2 cellular contexts compared by ENCODE assay signal in the genomic region with DNA sequence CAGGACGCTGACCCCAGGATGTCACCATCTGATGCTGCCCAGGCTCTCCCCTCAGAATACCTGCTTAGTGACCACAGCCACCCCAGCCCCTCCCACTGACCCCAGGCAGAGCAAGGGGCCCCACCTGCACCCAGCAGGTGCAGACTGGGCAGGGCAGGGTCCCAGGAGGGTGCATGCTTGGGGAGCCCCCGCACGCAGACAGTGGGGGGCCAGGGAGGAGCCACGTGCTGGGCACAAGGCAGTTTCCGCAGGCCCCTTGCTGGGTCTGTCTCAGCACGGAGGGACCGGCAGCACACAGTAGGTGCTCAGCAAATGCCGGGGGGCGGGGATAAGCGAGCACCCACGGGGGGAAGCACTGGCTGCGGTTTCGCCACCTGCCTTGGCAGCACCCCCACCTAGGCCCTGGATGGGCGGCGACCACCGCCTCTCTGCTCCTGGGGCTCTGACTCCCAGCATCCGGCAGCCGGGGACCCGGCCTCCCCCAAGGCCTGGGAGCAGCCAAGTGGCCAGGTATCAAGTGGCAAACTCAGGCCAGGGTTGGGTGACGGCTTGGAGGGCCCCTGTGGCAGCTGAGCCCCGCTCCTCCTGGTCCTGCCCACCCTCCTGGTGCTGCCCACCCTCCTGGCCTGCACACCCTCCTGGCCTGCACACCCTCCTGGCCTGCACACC.
TF ChIP-seq lines count a peak whose summit lies in the region.

No MANE protein-coding gene starts in this region.

TF ChIP-seq in HEK293, 187 proteins besides CTCF, POLR2A, EP300 and RAD21:
- TF ChIP-seq MYNN (tag by site-specific recombination; IDR thresholded peaks at IDR 0.05; ENCODE audit: borderline replicate concordance) (no peak), ZNF24 (tag by site-specific recombination; IDR thresholded peaks at IDR 0.05) (no peak), ZNF223 (tag by site-specific recombination; IDR thresholded peaks at IDR 0.05) (no peak), ZNF560 (tag by site-specific recombination; IDR thresholded peaks at IDR 0.05; ENCODE audit: borderline replicate concordance) (no peak), ZNF600 (tag by site-specific recombination; IDR thresholded peaks at IDR 0.05) (no peak), ZIC2 (tag by site-specific recombination; IDR thresholded peaks at IDR 0.05) (peak; percentile 60), ZSCAN18 (tag by site-specific recombination; IDR thresholded peaks at IDR 0.05) (no peak), ZNF169 (tag by site-specific recombination; IDR thresholded peaks at IDR 0.05) (no peak), ZNF324 (tag by site-specific recombination; IDR thresholded peaks at IDR 0.05) (no peak), ZNF341 (tag by site-specific recombination; IDR thresholded peaks at IDR 0.05; ENCODE audit: low read depth) (no peak), ZNF701 (tag by site-specific recombination; IDR thresholded peaks at IDR 0.05) (peak; percentile 88), ZNF366 (tag by site-specific recombination; conservative IDR thresholded peaks at IDR 0.05) (no peak)

TF ChIP-seq in K562, 482 proteins besides CTCF, POLR2A, EP300 and RAD21:
- TF ChIP-seq JUNB (CRISPR knock-in tag; conservative IDR thresholded peaks at IDR 0.05), result no peak
- TF ChIP-seq LEF1 (IDR thresholded peaks at IDR 0.05), result no peak
- peak; percentile 88 for TF ChIP-seq ZKSCAN1 (IDR thresholded peaks at IDR 0.05; ENCODE audit: low read depth, low read length)
